In the genomic region with DNA sequence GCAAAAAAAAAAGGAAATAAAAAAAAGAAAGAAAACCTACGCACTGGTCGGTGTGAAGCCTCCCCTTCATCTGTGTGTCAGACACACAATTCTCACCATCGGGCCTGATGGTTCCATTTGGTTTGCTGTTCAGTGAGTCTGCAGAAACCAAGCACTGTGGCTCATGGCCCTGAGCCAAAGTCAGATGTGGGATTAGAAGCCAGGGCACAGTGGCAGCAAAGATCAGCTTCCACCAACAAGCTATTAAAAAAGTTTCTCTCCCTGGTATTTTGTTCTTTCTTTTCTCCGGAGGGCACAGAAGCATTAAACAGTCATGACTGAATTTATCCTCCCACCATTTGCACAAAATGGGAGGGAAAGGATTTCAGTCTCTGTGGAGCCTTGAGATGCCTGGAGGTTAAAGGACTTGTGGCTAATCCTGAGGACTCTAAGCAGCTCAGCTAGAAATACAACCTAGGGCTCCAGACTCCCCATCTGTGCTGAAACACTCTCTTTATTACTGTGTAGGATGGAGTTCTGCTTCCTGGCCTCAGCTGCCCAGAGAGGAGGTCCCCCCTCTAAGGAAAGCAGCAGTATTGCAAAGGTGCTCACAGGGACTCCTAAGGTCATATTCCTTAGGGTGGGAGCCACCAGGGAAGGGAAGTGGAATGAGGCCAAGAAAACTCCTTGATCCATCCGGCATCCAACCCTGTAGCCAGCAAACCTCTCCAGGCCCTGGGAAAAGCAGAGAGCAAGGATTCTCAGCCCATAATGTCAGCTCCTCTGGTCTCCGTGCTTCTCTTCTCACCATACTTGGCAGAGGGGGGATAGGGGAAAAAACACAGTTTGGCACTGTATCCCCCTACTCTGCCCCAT, we compare ENCODE assay signal across 11 cellular contexts. TPM values are rescaled to one million over a fixed set of nuclear protein-coding genes. Genes with fewer than 3 reads are reported as not detected.
DNase-seq lines count a peak whose midpoint lies in the region; ATAC-seq and TF ChIP-seq lines count a peak whose summit lies in the region.
"Had no signal": no experiment of that assay in that cellular context is flagged by ENCODE, and none has a peak within 500 bp of the region (broad histone marks: within the 10 kb centered on the region; RNA-seq: fewer than 3 reads in every experiment).

No MANE protein-coding gene starts in this region.

- in situ Hi-C loops in GM13977 (cut with MboI; ENCODE audit: low pct_unique_long_range_greater_than_20kb, low sequenced_read_pairs, unreplicated experiment), result no loop called here

- no peak for TF ChIP-seq CTCF in retinal pigment epithelial cell (conservative IDR thresholded peaks at IDR 0.05; ENCODE audit: low read depth, low read length)
- no peak for TF ChIP-seq CTCF in GM13977 (IDR thresholded peaks at IDR 0.05; ENCODE audit: extremely low read depth, insufficient read depth, missing control alignments)

- DNase-seq in H4 (ENCODE audit: low spot score) (peak; percentile 53), NCI-H82 (lab: John Stamatoyannopoulos, UW) (peak; percentile 98), erythroblast (lab: John Stamatoyannopoulos, UW) (peak; percentile 39 to 56), retinal pigment epithelial cell (ENCODE audit: low read depth) (peak; percentile 59), NCI-H510A (lab: John Stamatoyannopoulos, UW) (no peak), occipital lobe (lab: John Stamatoyannopoulos, UW) (no peak), GM13977 (ENCODE audit: low spot score) (no peak)
- DNase-seq: activated CD4-positive, alpha-beta T cell treated with anti-CD3 and anti-CD28 coated beads, Interleukin-2, amount 10 ng/mL, durations not matched to agents 7 days and 5 days; stimulated activated CD4-positive, alpha-beta T cell treated with anti-CD3 and anti-CD28 coated beads, Interleukin-15, amount 100 ng/mL, for 24 hours; stimulated activated naive CD4-positive, alpha-beta T cell treated with Interleukin-2 at 50 U/mL for 16 hours had no signal

- no peak overlapping the region for H3K4me3 ChIP-seq in retinal pigment epithelial cell (ENCODE audit: low read length)

- TF ChIP-seq POLR2A in erythroblast (IDR thresholded peaks at IDR 0.05; ENCODE audit: low read length), result no peak

- ATAC-seq in HG02763 (IDR thresholded peaks at IDR 0.05; ENCODE audit: unreplicated experiment), result no peak

RNA-seq across cellular contexts. Expression of gene SLC39A11, which starts 28.2 kb away (rescaled TPM):
- 20.9 and 33.9 TPM in 2 replicates for total RNA-seq in H4 (2014; rRNA removed; shearing (Covaris generic))
- 9.5 TPM for total RNA-seq in occipital lobe

Comparison
In these comparisons a context has a peak if more than half of its experiments do, and no peak if none do; other contexts are left out.
1. DNase-seq: peak in H4 (single experiment), NCI-H82 (single experiment), erythroblast (2 of 2) and retinal pigment epithelial cell (single experiment); none in NCI-H510A (single experiment), occipital lobe (single experiment) and GM13977 (single experiment).